In genomic region chr14:54683882-54684794, GRCh38 we compare ENCODE assay signal across 9 cellular contexts.
DNase-seq lines count a peak whose midpoint lies in the region; ATAC-seq and TF ChIP-seq lines count a peak whose summit lies in the region.
"Had no signal": no experiment of that assay in that cellular context is flagged by ENCODE, and none has a peak within 500 bp of the region (broad histone marks: within the 10 kb centered on the region; RNA-seq: fewer than 3 reads in every experiment).

No MANE protein-coding gene starts in this region.

- H3K9ac ChIP-seq in H9 (ENCODE audit: extremely low read depth, insufficient read length, low read length) (no peak overlapping the region), iPS-15b (ENCODE audit: low read depth, low read length) (peak overlapping the region; percentile 14)

- no peak overlapping the region for H4K8ac ChIP-seq in H9 (replicated peaks; ENCODE audit: insufficient read length, low read depth, low read length)

- peak overlapping the region; percentile 28 for H3K4me2 ChIP-seq in H9 (ENCODE audit: insufficient read depth, insufficient read length, low read length)

- H2BK120ac ChIP-seq in H9 (ENCODE audit: low read depth, low read length, poor library complexity, severe bottlenecking): no peak overlapping the region

- H3K9me3 ChIP-seq in H9 (ENCODE audit: control insufficient read depth, low read depth, low read length) (no peaks in the 10 kb centered on the region), iPS-15b (ENCODE audit: control insufficient read depth, insufficient read depth, low read length) (no peaks in the 10 kb centered on the region), thoracic aorta (no peaks in the 10 kb centered on the region)

- no peak overlapping the region for H4K91ac ChIP-seq in H9 (ENCODE audit: insufficient read length, low read depth, low read length)

- H3K9me3 Mint-ChIP-seq in H9: no peaks in the 10 kb centered on the region; a peak in 1 of 5 replicates
- H3K9me3 Mint-ChIP-seq: naive thymus-derived CD4-positive, alpha-beta T cell had no signal

- DNase-seq in H9: peak; percentile 79
- DNase-seq in astrocyte of the spinal cord (ENCODE audit: low read depth, low spot score): peak; percentile 83
- DNase-seq in thoracic aorta (ENCODE audit: low spot score): peak; percentile 68
- no peak for DNase-seq in HK-2 (ENCODE audit: unreplicated experiment)
- DNase-seq in foreskin melanocyte: no peak
- no peak for DNase-seq in DMS79 (lab: John Stamatoyannopoulos, UW)
- DNase-seq: naive thymus-derived CD4-positive, alpha-beta T cell had no signal

- peak overlapping the region in 2 of 3 experiments; percentile 53 to 80; a peak in 3 of 7 replicates for H3K27ac Mint-ChIP-seq in H9

- H3K27ac ChIP-seq in H9 (ENCODE audit: insufficient read length, low read depth, low read length) (peak overlapping the region; percentile 11), thoracic aorta (peak overlapping the region; percentile 89 to 96)

- H3K18ac ChIP-seq in H9 (ENCODE audit: insufficient read length, low read depth, low read length): peak overlapping the region; percentile 52

- 0 out of 2 replicates have a peak overlapping the region, but pooled peaks have one; percentile 57 for H3K14ac ChIP-seq in H9 (ENCODE audit: insufficient read depth, low read length)

- H3K4me3 Mint-ChIP-seq in H9: peak overlapping the region; percentile 45 to 51; a peak in 4 of 5 replicates
- H3K4me3 Mint-ChIP-seq: naive thymus-derived CD4-positive, alpha-beta T cell had no signal

- no peak overlapping the region for H3K56ac ChIP-seq in H9 (ENCODE audit: insufficient read length, low read depth, low read length)

- peak; percentile 21 for ATAC-seq in thoracic aorta (ENCODE audit: insufficient number of reproducible peaks, low FRiP score, low read depth)
- no peak for ATAC-seq in HG02938 (IDR thresholded peaks at IDR 0.05; ENCODE audit: unreplicated experiment)
- ATAC-seq: naive thymus-derived CD4-positive, alpha-beta T cell had no signal

- H3K27me3 ChIP-seq in H9 (ENCODE audit: insufficient read depth, low read length): no peaks in the 10 kb centered on the region
- no peaks in the 10 kb centered on the region for H3K27me3 ChIP-seq in iPS-15b (ENCODE audit: control insufficient read depth, insufficient read depth, low read length)
- H3K27me3 ChIP-seq in thoracic aorta (replicated peaks; ENCODE audit: insufficient read depth): no peaks in the 10 kb centered on the region

- no peak overlapping the region for H4K5ac ChIP-seq in H9 (ENCODE audit: insufficient read length, low read depth, low read length)

- no peaks in the 10 kb centered on the region for H3K79me1 ChIP-seq in H9 (ENCODE audit: insufficient read depth, low read depth, low read length, poor library complexity, severe bottlenecking)

- H2BK5ac ChIP-seq in H9 (ENCODE audit: insufficient read length, low read length): no peak overlapping the region

- H2BK12ac ChIP-seq in H9 (ENCODE audit: insufficient read length, low read depth, low read length): peak overlapping the region; percentile 47

- TF ChIP-seq CTCF in H9 (conservative IDR thresholded peaks at IDR 0.05): no peak
- TF ChIP-seq CTCF in astrocyte of the spinal cord (IDR thresholded peaks at IDR 0.05; ENCODE audit: low read depth, low read length): no peak
- no peak for TF ChIP-seq CTCF in thoracic aorta (IDR thresholded peaks at IDR 0.05)

- no peak overlapping the region for H3T11ph ChIP-seq in H9 (ENCODE audit: low read length)

- H2AK5ac ChIP-seq in H9 (ENCODE audit: insufficient read length, low read length): no peak overlapping the region

- in situ Hi-C loops in astrocyte of the spinal cord (cut with HindIII; ENCODE audit: low sequenced_read_pairs): no loop called here

- H2AFZ ChIP-seq in H9 (ENCODE audit: low read length): no peak overlapping the region

- no peaks in the 10 kb centered on the region for H4K20me1 ChIP-seq in H9 (ENCODE audit: control insufficient read depth, insufficient read depth, insufficient read length)

- H3K36me3 ChIP-seq in iPS-15b (ENCODE audit: control insufficient read depth, insufficient read depth, low read length): no peaks in the 10 kb centered on the region
- no peaks in the 10 kb centered on the region for H3K36me3 ChIP-seq in thoracic aorta

- H3K23me2 ChIP-seq in H9 (ENCODE audit: insufficient read length, low read depth, low read length, poor library complexity, severe bottlenecking): no peaks in the 10 kb centered on the region

- peaks cover 5% of the 10 kb centered on the region; the same call in 1 of the 2 replicates for H3K79me2 ChIP-seq in H9 (ENCODE audit: insufficient read depth, low read length)

- H3K4me1 ChIP-seq in H9 (ENCODE audit: insufficient read depth, low read length): peaks cover 13% of the 10 kb centered on the region; the same call in 1 of the 2 replicates
- H3K4me1 ChIP-seq in iPS-15b (ENCODE audit: control insufficient read depth, insufficient read depth, low read length): peaks cover 12% of the 10 kb centered on the region
- H3K4me1 ChIP-seq in thoracic aorta (ENCODE audit: control insufficient read depth in 1 of 2, low read depth in 2 of 2): peaks cover 49 to 96% of the 10 kb centered on the region in 2 donors

- peaks cover 0 to 4% (median 0%) of the 10 kb centered on the region in 3 experiments; a peak in 1 of 7 replicates for H3K36me3 Mint-ChIP-seq in H9 (ENCODE audit: insufficient read depth in 1 of 3, low read depth in 3 of 3)
- H3K36me3 Mint-ChIP-seq: naive thymus-derived CD4-positive, alpha-beta T cell had no signal

- H2BK20ac ChIP-seq in H9 (ENCODE audit: low read depth, low read length, poor library complexity, severe bottlenecking): no peak overlapping the region

- H3K23ac ChIP-seq in H9 (ENCODE audit: insufficient read length, low read depth, low read length): no peak overlapping the region

- no peak overlapping the region for H3K4me3 ChIP-seq in astrocyte of the spinal cord (ENCODE audit: low read depth, low read length)
- peak overlapping the region; percentile 30 for H3K4me3 ChIP-seq in iPS-15b (ENCODE audit: low read depth, low read length)
- peak overlapping the region; percentile 27 for H3K4me3 ChIP-seq in thoracic aorta

- H3K27me3 Mint-ChIP-seq in H9 (ENCODE audit: low read depth): no peaks in the 10 kb centered on the region

- H3K4ac ChIP-seq in H9 (ENCODE audit: low read depth, low read length): no peak overlapping the region

- no peak overlapping the region for H2BK15ac ChIP-seq in H9 (ENCODE audit: low read depth, low read length)

- peaks cover 32 to 37% of the 10 kb centered on the region in 2 experiments for H3K4me1 Mint-ChIP-seq in H9

- no CpG with 5 or more reads among the region's 8 CpGs for WGBS in H9 (ENCODE audit: extremely low coverage, insufficient read length, low lambda C conversion rate)

Comparison
In these comparisons a context has a peak if more than half of its experiments do, and no peak if none do; other contexts are left out.
1. DNase-seq: peak in H9 (single experiment), astrocyte of the spinal cord (single experiment) and thoracic aorta (single experiment); none in HK-2 (single experiment), foreskin melanocyte (single experiment) and DMS79 (single experiment).